ENCODE assay signal across 1 cellular context in genomic region chr5:154754460-154755360, GRCh38.
TF ChIP-seq lines count a peak whose summit lies in the region.

No MANE protein-coding gene starts in this region.

TF ChIP-seq in HepG2, 621 proteins besides CTCF, POLR2A, EP300 and RAD21 (continued from another document and continues in another):
- TF ChIP-seq LRRFIP1 (CRISPR knock-in tag; conservative IDR thresholded peaks at IDR 0.05) = no peak
- no peak for TF ChIP-seq ZBTB46 (CRISPR knock-in tag; IDR thresholded peaks at IDR 0.05; ENCODE audit: borderline replicate concordance)
- TF ChIP-seq POLR2G (IDR thresholded peaks at IDR 0.05; ENCODE audit: low read depth, low read length) = peak; percentile 57; the same call in 1 of the 2 replicates
- TF ChIP-seq ZMYM3 (CRISPR knock-in tag; IDR thresholded peaks at IDR 0.05) = peak; percentile 91
- TF ChIP-seq ZNF772 (CRISPR knock-in tag; IDR thresholded peaks at IDR 0.05) = peak; percentile 90
- TF ChIP-seq ZNF678 (CRISPR knock-in tag; IDR thresholded peaks at IDR 0.05) = no peak
- peak; percentile 84 for TF ChIP-seq MNT (IDR thresholded peaks at IDR 0.05)
- no peak for TF ChIP-seq PCBP2 (optimal IDR thresholded peaks at IDR 0.05; ENCODE audit: low read depth, low read length, poor library complexity, severe bottlenecking)
- TF ChIP-seq ZNF234 (CRISPR knock-in tag; conservative IDR thresholded peaks at IDR 0.05) = no peak
- TF ChIP-seq ZNF879 (CRISPR knock-in tag; IDR thresholded peaks at IDR 0.05) = no peak
- no peak for TF ChIP-seq ZNF768 (CRISPR knock-in tag; IDR thresholded peaks at IDR 0.05)
- TF ChIP-seq MLXIP (CRISPR knock-in tag; IDR thresholded peaks at IDR 0.05; ENCODE audit: borderline replicate concordance) = 0 out of 2 replicates have a peak, but pooled peaks have one; percentile 33
- TF ChIP-seq CCAR2 (optimal IDR thresholded peaks at IDR 0.05; ENCODE audit: low read depth, low read length) = no peak
- TF ChIP-seq ZNF142 (CRISPR knock-in tag; IDR thresholded peaks at IDR 0.05) = no peak
- TF ChIP-seq ZNF331 (CRISPR knock-in tag; IDR thresholded peaks at IDR 0.05) = peak; percentile 79
- TF ChIP-seq MAFK (conservative IDR thresholded peaks at IDR 0.05 in 1 of 2, IDR thresholded peaks at IDR 0.05 in 1 of 2; ENCODE audit: low read length in 2 of 2) = no peak
- 0 out of 2 replicates have a peak, but pooled peaks have one; percentile 28 for TF ChIP-seq AHDC1 (CRISPR knock-in tag; IDR thresholded peaks at IDR 0.05; ENCODE audit: borderline replicate concordance)
- no peak for TF ChIP-seq ZBTB8A (CRISPR knock-in tag; IDR thresholded peaks at IDR 0.05; ENCODE audit: borderline replicate concordance, low read depth)
- TF ChIP-seq RFX1 (IDR thresholded peaks at IDR 0.05) = no peak
- TF ChIP-seq FOXK2 (IDR thresholded peaks at IDR 0.05) = no peak
- TF ChIP-seq ZNF562 (CRISPR knock-in tag; IDR thresholded peaks at IDR 0.05; ENCODE audit: borderline replicate concordance) = no peak
- TF ChIP-seq SETDB1 (CRISPR knock-in tag; IDR thresholded peaks at IDR 0.05; ENCODE audit: borderline replicate concordance) = no peak
- TF ChIP-seq ZUFSP (CRISPR knock-in tag; IDR thresholded peaks at IDR 0.05; ENCODE audit: borderline replicate concordance) = no peak
- TF ChIP-seq ZNF547 (CRISPR knock-in tag; IDR thresholded peaks at IDR 0.05) = peak; percentile 36; the same call in 1 of the 2 replicates
- no peak for TF ChIP-seq ZNF792 (CRISPR knock-in tag; IDR thresholded peaks at IDR 0.05)
- no peak for TF ChIP-seq ZFP37 (CRISPR knock-in tag; IDR thresholded peaks at IDR 0.05; ENCODE audit: borderline replicate concordance)
- 0 out of 2 replicates have a peak, but pooled peaks have one; percentile 35 for TF ChIP-seq MIER2 (CRISPR knock-in tag; IDR thresholded peaks at IDR 0.05)
- TF ChIP-seq TFAP4 (IDR thresholded peaks at IDR 0.05; ENCODE audit: borderline replicate concordance, low read depth) = peak; percentile 64; the same call in 1 of the 2 replicates
- TF ChIP-seq ZNF589 (CRISPR knock-in tag; conservative IDR thresholded peaks at IDR 0.05) = 0 out of 2 replicates have a peak, but pooled peaks have one; percentile 12
- no peak for TF ChIP-seq ZNF891 (CRISPR knock-in tag; IDR thresholded peaks at IDR 0.05)
- TF ChIP-seq SRY (CRISPR knock-in tag; IDR thresholded peaks at IDR 0.05) = 0 out of 2 replicates have a peak, but pooled peaks have one; percentile 37
- no peak for TF ChIP-seq NBN (conservative IDR thresholded peaks at IDR 0.05)
- TF ChIP-seq ISL2 (CRISPR knock-in tag; IDR thresholded peaks at IDR 0.05) = peak; percentile 61; the same call in 1 of the 2 replicates
